ENCODE assay signal across 8 cellular contexts in the genomic region with DNA sequence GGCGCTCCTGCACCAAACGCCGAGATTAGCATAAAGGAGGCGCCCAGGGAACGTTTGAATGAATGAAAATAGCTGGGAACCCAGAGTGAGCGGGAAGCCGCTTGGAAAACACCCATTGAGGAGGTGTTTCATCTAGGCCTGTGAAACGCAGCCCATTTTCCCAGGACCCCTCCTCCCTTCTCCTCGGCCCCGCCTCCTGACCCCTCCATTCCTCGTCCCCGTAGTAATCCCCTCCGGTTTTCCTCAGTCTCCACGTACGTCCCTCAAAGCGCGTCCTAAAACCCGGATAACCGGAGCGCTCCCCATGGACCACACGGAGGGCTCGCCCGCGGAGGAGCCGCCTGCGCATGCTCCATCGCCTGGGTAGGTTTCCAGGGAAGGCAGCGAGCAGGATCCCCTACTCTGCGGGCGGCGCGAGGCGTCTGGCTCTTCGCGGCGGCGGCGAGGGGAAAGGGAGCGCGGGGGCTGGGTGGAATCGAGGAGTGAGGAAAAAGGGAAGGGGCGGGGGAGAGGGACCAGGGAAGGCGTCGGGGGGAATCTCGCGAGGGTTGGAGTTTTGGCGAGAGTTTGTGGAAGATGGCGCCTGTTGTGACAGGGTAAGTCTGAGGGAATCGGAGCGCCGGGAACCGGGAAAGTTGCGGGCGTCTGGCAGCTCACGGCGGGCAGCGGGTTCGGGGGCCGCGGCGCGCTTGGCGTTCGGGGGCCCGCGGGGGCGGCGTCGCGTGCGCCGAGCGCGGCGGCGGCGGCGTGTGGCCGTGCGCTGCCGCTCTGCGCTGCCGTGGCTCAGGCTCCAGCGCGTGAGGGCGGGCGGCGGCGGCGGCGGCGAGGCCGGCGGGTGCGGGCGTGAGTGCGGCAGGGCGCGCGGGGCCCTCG. TPM values are rescaled to one million over a fixed set of nuclear protein-coding genes. Genes with fewer than 3 reads are reported as not detected.
DNase-seq lines count a peak whose midpoint lies in the region; ATAC-seq and TF ChIP-seq lines count a peak whose summit lies in the region.

A gene (plus strand): TSS at position 562 of the 873 bp plus-strand sequence. CDS start 15 bp downstream, at position 577.

- TF ChIP-seq CTCF in epithelial cell of proximal tubule (conservative IDR thresholded peaks at IDR 0.05; ENCODE audit: low read depth, low read length): no peak

- DNase-seq in COLO668 (lab: John Stamatoyannopoulos, UW; ENCODE audit: unreplicated experiment): peak; percentile 97
- peak; percentile 62 for DNase-seq in KG1 (lab: John Stamatoyannopoulos, UW)
- peak; percentile 86 for DNase-seq in activated T-cell treated with anti-CD3 and anti-CD28 coated beads, Interleukin-2, amount 50 U/mL, for 1 hour
- peak; percentile 82 for DNase-seq in epithelial cell of proximal tubule (ENCODE audit: low read depth)
- DNase-seq in mucosa of gallbladder (ENCODE audit: low spot score): peak; percentile 94
- peak; percentile 70 for DNase-seq in stimulated activated CD8-positive, alpha-beta memory T cell treated with anti-CD3 and anti-CD28 coated beads, Interleukin-4, amount 100 ng/mL, for 24 hours (ENCODE audit: low read depth)

- peak; percentile 22 for ATAC-seq in GM21447 (IDR thresholded peaks at IDR 0.05; ENCODE audit: unreplicated experiment)

- peak within 1 kb of the TSS; percentile 87 for H3K4me3 ChIP-seq in epithelial cell of proximal tubule (ENCODE audit: low read depth, low read length)

TF ChIP-seq in PFSK-1, 5 proteins besides CTCF, POLR2A, EP300 and RAD21:
- TF ChIP-seq, protein P1, sequence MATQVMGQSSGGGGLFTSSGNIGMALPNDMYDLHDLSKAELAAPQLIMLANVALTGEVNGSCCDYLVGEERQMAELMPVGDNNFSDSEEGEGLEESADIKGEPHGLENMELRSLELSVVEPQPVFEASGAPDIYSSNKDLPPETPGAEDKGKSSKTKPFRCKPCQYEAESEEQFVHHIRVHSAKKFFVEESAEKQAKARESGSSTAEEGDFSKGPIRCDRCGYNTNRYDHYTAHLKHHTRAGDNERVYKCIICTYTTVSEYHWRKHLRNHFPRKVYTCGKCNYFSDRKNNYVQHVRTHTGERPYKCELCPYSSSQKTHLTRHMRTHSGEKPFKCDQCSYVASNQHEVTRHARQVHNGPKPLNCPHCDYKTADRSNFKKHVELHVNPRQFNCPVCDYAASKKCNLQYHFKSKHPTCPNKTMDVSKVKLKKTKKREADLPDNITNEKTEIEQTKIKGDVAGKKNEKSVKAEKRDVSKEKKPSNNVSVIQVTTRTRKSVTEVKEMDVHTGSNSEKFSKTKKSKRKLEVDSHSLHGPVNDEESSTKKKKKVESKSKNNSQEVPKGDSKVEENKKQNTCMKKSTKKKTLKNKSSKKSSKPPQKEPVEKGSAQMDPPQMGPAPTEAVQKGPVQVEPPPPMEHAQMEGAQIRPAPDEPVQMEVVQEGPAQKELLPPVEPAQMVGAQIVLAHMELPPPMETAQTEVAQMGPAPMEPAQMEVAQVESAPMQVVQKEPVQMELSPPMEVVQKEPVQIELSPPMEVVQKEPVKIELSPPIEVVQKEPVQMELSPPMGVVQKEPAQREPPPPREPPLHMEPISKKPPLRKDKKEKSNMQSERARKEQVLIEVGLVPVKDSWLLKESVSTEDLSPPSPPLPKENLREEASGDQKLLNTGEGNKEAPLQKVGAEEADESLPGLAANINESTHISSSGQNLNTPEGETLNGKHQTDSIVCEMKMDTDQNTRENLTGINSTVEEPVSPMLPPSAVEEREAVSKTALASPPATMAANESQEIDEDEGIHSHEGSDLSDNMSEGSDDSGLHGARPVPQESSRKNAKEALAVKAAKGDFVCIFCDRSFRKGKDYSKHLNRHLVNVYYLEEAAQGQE (IDR thresholded peaks at IDR 0.05; ENCODE audit: insufficient read depth in 1 of 2, low read depth in 2 of 2, low read length in 2 of 2): peak in 1 of 2 experiments; percentile 26; a peak in 2 of 4 replicates
- peak; percentile 62; the same call in 1 of the 2 replicates for TF ChIP-seq TAF1 (IDR thresholded peaks at IDR 0.05; ENCODE audit: borderline replicate concordance, insufficient read depth, low read length)
- peak; percentile 82 for TF ChIP-seq POLR2AphosphoS5 (IDR thresholded peaks at IDR 0.05; ENCODE audit: low read depth, low read length)
- no peak for TF ChIP-seq FOXP2 (optimal IDR thresholded peaks at IDR 0.05; ENCODE audit: borderline replicate concordance, extremely low read depth, extremely low read length, insufficient read depth)
- TF ChIP-seq SIN3A (IDR thresholded peaks at IDR 0.05; ENCODE audit: borderline replicate concordance, insufficient read depth, low read length): peak; percentile 79; the same call in 1 of the 2 replicates

RNA-seq across cellular contexts. Expression of the gene that starts here (rescaled TPM):
- 18.4 TPM for polyA plus RNA-seq in PFSK-1 (2012; ENCODE audit: insufficient read length, low read depth)
- 38.6 and 76.0 TPM in 2 replicates for total RNA-seq in epithelial cell of proximal tubule
- 72.1 TPM for total RNA-seq in mucosa of gallbladder

Comparison
In these comparisons a context has a peak if more than half of its experiments do, and no peak if none do; other contexts are left out.
1. Peak in every context shown above with its lines: DNase-seq, ATAC-seq and H3K4me3 ChIP-seq.